36 cellular contexts compared by ENCODE assay signal in genomic region chr12:32939801-32940200, GRCh38. TPM values are rescaled to one million over a fixed set of nuclear protein-coding genes. Genes with fewer than 3 reads are reported as not detected.
"Had no signal": no experiment of that assay in that cellular context is flagged by ENCODE, and none has a peak within 500 bp of the region (broad histone marks: within the 10 kb centered on the region; RNA-seq: fewer than 3 reads in every experiment).

No MANE protein-coding gene starts in this region.

- H3K27ac ChIP-seq: adrenal gland, ascending aorta, body of pancreas, brain microvascular endothelial cell, breast epithelium, cardiac muscle cell had no signal

- ATAC-seq: activated naive CD4-positive, alpha-beta T cell treated with anti-CD3 and anti-CD28 coated beads, Interleukin-2, amount 50 U/mL, for 72 hours; activated naive CD8-positive, alpha-beta T cell treated with anti-CD3 and anti-CD28 coated beads, Interleukin-2, amount 50 U/mL, for 24 hours; activated T-cell treated with anti-CD3 and anti-CD28 coated beads, Interleukin-2, amount 50 U/mL, for 4 hours; activated T-cell treated with anti-CD3 and anti-CD28 coated beads, Interleukin-2, amount 50 U/mL, for 72 hours; activated T-helper 17 cell treated with anti-CD3 and anti-CD28 coated beads, Interleukin-2, amount 50 U/mL, for 72 hours; body of pancreas had no signal

- H3K36me3 ChIP-seq: adrenal gland, ascending aorta, brain microvascular endothelial cell, breast epithelium, cardiac muscle cell had no signal

- DNase-seq: activated effector memory CD4-positive, alpha-beta T cell treated with anti-CD3 and anti-CD28 coated beads, Interleukin-2, amount 50 U/mL, for 16 hours; activated effector memory CD4-positive, alpha-beta T cell treated with Interleukin-2 at 50 U/mL for 16 hours; activated gamma-delta T cell; activated gamma-delta T cell treated with Interleukin-2 at 50 U/mL for 16 hours; activated naive CD4-positive, alpha-beta T cell; activated naive CD4-positive, alpha-beta T cell treated with anti-CD3 and anti-CD28 coated beads for 36 hours; activated naive CD4-positive, alpha-beta T cell treated with anti-CD3 and anti-CD28 coated beads, Interleukin-2, amount 10 ng/mL, durations not matched to agents 7 days and 5 days; activated naive CD4-positive, alpha-beta T cell treated with anti-CD3 and anti-CD28 coated beads, Interleukin-2, amount 50 U/mL, for 16 hours; activated naive CD4-positive, alpha-beta T cell treated with Interleukin-2 at 50 U/mL for 16 hours; activated naive CD8-positive, alpha-beta T cell treated with anti-CD3 and anti-CD28 coated beads for 36 hours; activated naive CD8-positive, alpha-beta T cell treated with anti-CD3 and anti-CD28 coated beads, Interleukin-2, amount 10 ng/mL, durations not matched to agents 7 days and 5 days; activated naive CD8-positive, alpha-beta T cell treated with anti-CD3 and anti-CD28 coated beads, Interleukin-2, amount 50 U/mL, for 24 hours; activated T-cell treated with anti-CD3 and anti-CD28 coated beads, Interleukin-2, amount 50 U/mL, for 1 hour; activated T-cell treated with anti-CD3 and anti-CD28 coated beads, Interleukin-2, amount 50 U/mL, for 24 hours; activated T-cell treated with anti-CD3 and anti-CD28 coated beads, Interleukin-2, amount 50 U/mL, for 4 hours; activated T-cell treated with anti-CD3 and anti-CD28 coated beads, Interleukin-2, amount 50 U/mL, for 48 hours; activated T-cell treated with anti-CD3 and anti-CD28 coated beads, Interleukin-2, amount 50 U/mL, for 72 hours; adrenal gland; amniotic stem cell; amygdala; anterior cingulate cortex; aorta; body of pancreas; brain microvascular endothelial cell; caudate nucleus; central memory CD4-positive, alpha-beta T cell; cerebellar nuclear complex had no signal

- H3K9me3 ChIP-seq: adrenal gland, ascending aorta, body of pancreas, breast epithelium had no signal

- H3K4me1 ChIP-seq: adrenal gland, ascending aorta, body of pancreas, breast epithelium had no signal

- H3K4me3 ChIP-seq: adrenal gland, ascending aorta, body of pancreas, breast epithelium, cardiac muscle cell had no signal

- FAIRE-seq: astrocyte, bronchial epithelial cell had no signal

- H3K27me3 ChIP-seq: adrenal gland, ascending aorta, body of pancreas, brain microvascular endothelial cell, breast epithelium, cardiac muscle cell had no signal

RNA-seq across cellular contexts. Expression of gene PKP2, which starts 43.2 kb away (rescaled TPM):
- total RNA-seq: activated T-helper 1 cell treated with anti-CD3 and anti-CD28 coated beads, Interleukin-12 subunit alpha, Interleukin-12 subunit beta, Interleukin-2, Interleukin-4 antibody, amounts not matched to agents 30 ng/mL and 10 ng/mL and 1 ng/mL, durations not matched to agents 14 hours and 24 hours and 36 hours; activated T-helper 17 cell treated with anti-CD3 and anti-CD28 coated beads, Interleukin-2, amount 50 U/mL, for 72 hours; activated T-helper 2 cell treated with anti-CD3 and anti-CD28 coated beads, Interferon-gamma antibody, Interleukin-2, Interleukin-4, amounts not matched to agents 10 μg/mL and 5 μg/mL and 100 μg/mL, durations not matched to agents 14 hours and 24 hours and 36 hours; ascending aorta had no signal
